16 cellular contexts compared by ENCODE assay signal in the genomic region with DNA sequence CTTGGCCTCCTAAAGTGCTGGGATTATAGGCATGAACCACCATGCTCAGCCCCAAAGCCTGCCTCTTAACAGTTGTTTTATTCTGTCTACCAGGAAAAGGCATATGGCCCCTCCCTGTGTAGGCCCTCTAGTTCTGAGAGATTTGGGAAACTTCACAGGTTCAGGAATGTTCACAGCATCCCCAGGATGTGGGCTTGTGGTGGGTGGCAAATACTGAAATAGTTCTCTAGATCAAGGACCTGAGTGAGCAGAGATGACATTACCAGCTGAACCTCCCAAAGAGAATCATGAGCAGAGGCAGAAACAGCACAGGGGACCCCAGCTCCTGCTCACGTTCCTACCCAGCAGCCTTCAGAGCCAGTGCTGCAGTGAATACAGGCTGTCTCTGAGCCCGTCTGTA.
"Had no signal": no experiment of that assay in that cellular context is flagged by ENCODE, and none has a peak within 500 bp of the region (broad histone marks: within the 10 kb centered on the region; RNA-seq: fewer than 3 reads in every experiment).

No MANE protein-coding gene starts in this region.

- H3K9me3 ChIP-seq: colonic mucosa, lower lobe of right lung, tibial artery had no signal

- H3K4me3 ChIP-seq: colonic mucosa, lower lobe of right lung, tibial artery had no signal

- DNase-seq: activated naive CD4-positive, alpha-beta T cell treated with Interleukin-2 at 50 U/mL for 16 hours; activated T-cell treated with anti-CD3 and anti-CD28 coated beads, Interleukin-2, amount 50 U/mL, for 1 hour; colonic mucosa; erythroblast; foreskin fibroblast; lower lobe of right lung; mesendoderm; naive thymus-derived CD4-positive, alpha-beta T cell; stimulated activated CD4-positive, alpha-beta T cell treated with anti-CD3 and anti-CD28 coated beads, Interleukin-12 subunit alpha, Interleukin-12 subunit beta, amount 100 ng/mL, for 4 hours; stimulated activated CD4-positive, alpha-beta T cell treated with anti-CD3 and anti-CD28 coated beads, Interleukin-4, amount 100 ng/mL, for 4 hours; tibial artery had no signal

- H3K4me3 Mint-ChIP-seq: naive thymus-derived CD4-positive, alpha-beta T cell; stimulated activated naive CD8-positive, alpha-beta T cell treated with anti-CD3 and anti-CD28 coated beads, Interleukin-15, Interleukin-2, amounts not matched to agents 100 ng/mL and 50 ng/mL, for 24 hours; T-helper 2 cell treated with Interferon-gamma antibody and Interleukin-4, amounts not matched to agents 5 μg/mL and 100 μg/mL, for 36 hours had no signal

- H3K4me1 ChIP-seq: colonic mucosa, tibial artery had no signal

- FAIRE-seq: astrocyte, keratinocyte had no signal

- H3K27me3 Mint-ChIP-seq: naive thymus-derived CD4-positive, alpha-beta T cell; stimulated activated naive CD8-positive, alpha-beta T cell treated with anti-CD3 and anti-CD28 coated beads, Interleukin-15, Interleukin-2, amounts not matched to agents 100 ng/mL and 50 ng/mL, for 24 hours had no signal

- H3K27me3 ChIP-seq: colonic mucosa, tibial artery had no signal

- H3K27ac Mint-ChIP-seq: stimulated activated naive CD8-positive, alpha-beta T cell treated with anti-CD3 and anti-CD28 coated beads, Interleukin-15, Interleukin-2, amounts not matched to agents 100 ng/mL and 50 ng/mL, for 24 hours; T-helper 2 cell treated with Interferon-gamma antibody and Interleukin-4, amounts not matched to agents 5 μg/mL and 100 μg/mL, for 36 hours had no signal

- H3K27ac ChIP-seq: colonic mucosa, lower lobe of right lung, tibial artery, VCaP had no signal

- H3K9me3 Mint-ChIP-seq: naive thymus-derived CD4-positive, alpha-beta T cell; stimulated activated naive CD8-positive, alpha-beta T cell treated with anti-CD3 and anti-CD28 coated beads, Interleukin-15, Interleukin-2, amounts not matched to agents 100 ng/mL and 50 ng/mL, for 24 hours; T-helper 2 cell treated with Interferon-gamma antibody and Interleukin-4, amounts not matched to agents 5 μg/mL and 100 μg/mL, for 36 hours had no signal
